In the genomic region with DNA sequence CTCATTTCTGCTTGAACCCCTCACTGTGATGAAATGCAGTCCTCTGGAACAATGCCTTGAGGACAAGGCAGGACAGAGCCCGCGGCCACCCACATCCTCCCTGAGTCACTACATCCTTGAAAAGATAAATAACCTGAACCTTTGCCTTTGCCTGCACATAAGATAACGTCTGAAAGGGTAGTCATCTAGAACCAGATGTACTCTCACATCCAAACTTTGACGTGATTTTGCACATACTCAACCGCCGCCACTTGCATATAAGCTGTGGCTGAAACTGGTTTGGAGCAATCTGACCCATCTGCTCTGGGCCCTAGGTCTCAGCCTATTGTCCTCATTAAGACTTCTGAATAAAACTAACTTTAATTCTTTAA, we compare ENCODE assay signal across 10 cellular contexts.
A peak's percentile ranks its signal among the peaks of the same experiment; 100 is the strongest.
DNase-seq lines count a peak whose midpoint lies in the region; ATAC-seq, FAIRE-seq and TF ChIP-seq lines count a peak whose summit lies in the region.
"Had no signal": no experiment of that assay in that cellular context is flagged by ENCODE, and none has a peak within 500 bp of the region (broad histone marks: within the 10 kb centered on the region; RNA-seq: fewer than 3 reads in every experiment).

No MANE protein-coding gene starts in this region.

- peaks cover 54% of the 10 kb centered on the region for H3K4me1 Mint-ChIP-seq in HFFc6 (ENCODE audit: low read depth)

- H3K9me3 Mint-ChIP-seq in HFFc6 = no peaks in the 10 kb centered on the region

- H3K4me3 ChIP-seq in kidney epithelial cell (ENCODE audit: low read depth, low read length) (no peak overlapping the region), A673 (ENCODE audit: low read depth, low read length, poor library complexity, severe bottlenecking) (no peak overlapping the region)

- DNase-seq in GM12891 (ENCODE audit: insufficient read length, low spot score) (peak; percentile 30), HFFc6 (peak; percentile 72), kidney epithelial cell (ENCODE audit: low read depth) (peak; percentile 47), NCI-H1092 treated with DMSO at 0.1 percent for 48 hours (lab: John Stamatoyannopoulos, UW) (no peak), A673 (ENCODE audit: low spot score) (no peak), COR-L47 (lab: John Stamatoyannopoulos, UW) (no peak), caudate nucleus (lab: John Stamatoyannopoulos, UW) (no peak)
- DNase-seq: aorta, NCI-H82 had no signal

- intact Hi-C loops in A673 (cut with micrococcal nuclease; ENCODE audit: unreplicated experiment) = no loop called here

- POLR2A ChIA-PET in A673 (lab: Charles Lee; ENCODE audit: low non-redundant PET) = no interaction called here

- FAIRE-seq in GM12891 (lab: Jason Lieb, UNC) = no peak

- H3K27me3 ChIP-seq in kidney epithelial cell (ENCODE audit: control insufficient read depth, insufficient read depth, low read length) = no peaks in the 10 kb centered on the region
- no peaks in the 10 kb centered on the region for H3K27me3 ChIP-seq in A673 (replicated peaks; ENCODE audit: insufficient read depth, low read depth, low read length, poor library complexity)

- H3K27me3 Mint-ChIP-seq in HFFc6 (ENCODE audit: insufficient read depth) = peaks cover 5% of the 10 kb centered on the region; the same call in 1 of the 2 replicates

- no peaks in the 10 kb centered on the region for H3K36me3 ChIP-seq in kidney epithelial cell (ENCODE audit: control insufficient read depth, insufficient read depth, low read length)
- no peaks in the 10 kb centered on the region for H3K36me3 ChIP-seq in A673 (ENCODE audit: insufficient read depth, low read length, poor library complexity, severe bottlenecking)

- H3K4me3 Mint-ChIP-seq in HFFc6 = peak overlapping the region; percentile 6; the same call in 1 of the 2 replicates

- ATAC-seq in SK-N-SH treated with all-trans-retinoic acid at 6 μM for 48 hours = peak; percentile 82

- H3K36me3 Mint-ChIP-seq in HFFc6 (ENCODE audit: low read depth) = no peaks in the 10 kb centered on the region; the same call in 1 of the 2 replicates

- CTCF ChIA-PET in A673 (lab: Charles Lee) = interaction anchor here (0.6 kb wide), 1 partner anchor 234 kb away, joined by 3 read pairs; no protein-coding TSS in a partner anchor

- no peak for TF ChIP-seq CTCF in HFFc6 (IDR thresholded peaks at IDR 0.05)
- no peak for TF ChIP-seq CTCF in kidney epithelial cell (IDR thresholded peaks at IDR 0.05; ENCODE audit: insufficient read depth, low read length, poor library complexity, severe bottlenecking)
- TF ChIP-seq CTCF in A673 (conservative IDR thresholded peaks at IDR 0.05; ENCODE audit: low read depth, low read length) = no peak

- H3K27ac ChIP-seq in A673 (ENCODE audit: low read depth, low read length, poor library complexity, severe bottlenecking) (no peak overlapping the region), caudate nucleus (ENCODE audit: low read depth, low read length) (no peak overlapping the region)

- H3K27ac Mint-ChIP-seq in HFFc6 = peak overlapping the region; percentile 75

- H3K9me3 ChIP-seq in A673 (ENCODE audit: low read depth, low read length, poor library complexity, severe bottlenecking) = no peaks in the 10 kb centered on the region

- no peak for TF ChIP-seq POLR2A in GM12891 (IDR thresholded peaks at IDR 0.05; ENCODE audit: low read depth, low read length)

- H3K4me1 ChIP-seq in A673 (ENCODE audit: insufficient read depth, low read length, poor library complexity, severe bottlenecking) = no peaks in the 10 kb centered on the region

- no TSS peak for BruUV-seq in A673 (replicated peaks; lab: Mats Ljungman, UMichigan)

TF ChIP-seq in GM12891, 5 proteins besides CTCF, POLR2A, EP300 and RAD21:
- TF ChIP-seq SPI1 (IDR thresholded peaks at IDR 0.05; ENCODE audit: low read depth, low read length) (no peak), POU2F2 (IDR thresholded peaks at IDR 0.05; ENCODE audit: low read depth, low read length) (peak; percentile 79; the same call in 1 of the 2 replicates), POLR2AphosphoS5 (IDR thresholded peaks at IDR 0.05; ENCODE audit: low read depth, low read length) (no peak), PAX5 (IDR thresholded peaks at IDR 0.05; ENCODE audit: insufficient read depth, low read length, severe bottlenecking) (peak; percentile 49)

TF ChIP-seq in SK-N-SH treated with all-trans-retinoic acid at 6 μM for 48 hours, 23 proteins besides CTCF, POLR2A, EP300 and RAD21:
- TF ChIP-seq ZNF70 (CRISPR knock-in tag; IDR thresholded peaks at IDR 0.05) = no peak
TF ChIP-seq in SK-N-SH treated with all-trans-retinoic acid at 6 μM for 48 hours: peak in this region for 0.

Comparison
In these comparisons a context has a peak if more than half of its experiments do, and no peak if none do; other contexts are left out.
1. DNase-seq: peak in GM12891 (single experiment), HFFc6 (single experiment) and kidney epithelial cell (single experiment); none in NCI-H1092 treated with DMSO at 0.1 percent for 48 hours (single experiment), A673 (single experiment), COR-L47 (single experiment) and caudate nucleus (0 of 61).